10 cellular contexts compared by ENCODE assay signal in the genomic region with DNA sequence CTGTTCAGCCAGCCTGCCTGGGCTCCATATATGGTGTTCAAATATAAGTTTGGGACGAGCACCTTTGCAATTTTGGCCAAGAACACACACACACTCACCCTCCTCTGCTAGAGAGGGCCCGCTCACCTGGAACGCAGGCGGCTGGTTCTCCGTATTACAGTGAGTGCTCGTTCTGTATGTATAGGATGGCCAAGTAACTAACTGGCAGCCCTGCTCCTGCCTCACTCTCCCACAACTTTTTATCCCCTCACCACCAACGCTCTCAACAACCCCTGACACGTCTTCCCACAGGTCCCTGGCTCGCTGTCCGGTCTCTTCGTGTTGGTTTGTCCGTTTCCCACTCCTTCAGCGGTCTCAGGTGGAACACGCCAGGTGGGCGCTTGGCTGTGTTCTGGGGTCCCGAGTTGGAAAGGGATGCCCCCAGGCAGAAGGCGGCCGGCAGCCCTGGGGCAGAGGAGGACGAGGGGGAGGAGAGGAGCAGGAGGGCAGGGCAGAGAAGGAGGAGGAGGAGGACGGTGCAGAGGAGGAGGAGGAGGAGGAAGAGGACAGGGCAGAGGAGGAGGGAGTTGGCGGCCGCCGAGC. TPM values are rescaled to one million over a fixed set of nuclear protein-coding genes. Genes with fewer than 3 reads are reported as not detected.
A peak's percentile ranks its signal among the peaks of the same experiment; 100 is the strongest.
DNase-seq lines count a peak whose midpoint lies in the region; ATAC-seq, FAIRE-seq and TF ChIP-seq lines count a peak whose summit lies in the region.
"Had no signal": no experiment of that assay in that cellular context is flagged by ENCODE, and none has a peak within 500 bp of the region (broad histone marks: within the 10 kb centered on the region; RNA-seq: fewer than 3 reads in every experiment).

No MANE protein-coding gene starts in this region.

- peak overlapping the region; percentile 64 for H2BK15ac ChIP-seq in mesenchymal stem cell (ENCODE audit: low read depth, poor library complexity, severe bottlenecking)

- no peaks in the 10 kb centered on the region for H3K79me1 ChIP-seq in mesenchymal stem cell (replicated peaks; ENCODE audit: low read length, poor library complexity, severe bottlenecking)

- H3K27me3 ChIP-seq in bronchial epithelial cell (ENCODE audit: control insufficient read depth, insufficient read depth, low read length) (no peaks in the 10 kb centered on the region), mesenchymal stem cell (ENCODE audit: control insufficient read depth in 1 of 2, insufficient read depth in 1 of 2, low read length in 2 of 2) (no peaks in the 10 kb centered on the region), uterus (no peaks in the 10 kb centered on the region)

- peaks cover 47% of the 10 kb centered on the region for H3K27me3 Mint-ChIP-seq in activated naive CD4-positive, alpha-beta T cell treated with anti-CD3 and anti-CD28 coated beads for 36 hours (ENCODE audit: low read depth)

- peak overlapping the region; percentile 39 for H2BK5ac ChIP-seq in mesenchymal stem cell (ENCODE audit: low read depth, low read length, poor library complexity, severe bottlenecking)

- CTCF ChIA-PET in activated naive CD4-positive, alpha-beta T cell treated with anti-CD3 and anti-CD28 coated beads for 36 hours (lab: Charles Lee), result no interaction called here

- FAIRE-seq in bronchial epithelial cell (lab: Jason Lieb, UNC), result no peak
- FAIRE-seq: islet of Langerhans had no signal

- H4K91ac ChIP-seq in mesenchymal stem cell (ENCODE audit: low read length), result peak overlapping the region; percentile 74

- peak overlapping the region; percentile 74 for H4K8ac ChIP-seq in mesenchymal stem cell (ENCODE audit: low read length)

- H3K4me1 Mint-ChIP-seq in activated naive CD4-positive, alpha-beta T cell treated with anti-CD3 and anti-CD28 coated beads for 36 hours (ENCODE audit: low read depth), result peaks cover 2% of the 10 kb centered on the region

- H3K4ac ChIP-seq in mesenchymal stem cell (ENCODE audit: low read depth in 1 of 2, low read length in 2 of 2), result peak overlapping the region in 1 of 2 experiments; percentile 40

- H2AFZ ChIP-seq in mesenchymal stem cell (ENCODE audit: low read depth, low read length), result peak overlapping the region; percentile 99

- no peaks in the 10 kb centered on the region for H3K9me3 Mint-ChIP-seq in activated naive CD4-positive, alpha-beta T cell treated with anti-CD3 and anti-CD28 coated beads for 36 hours

- no peak for DNase-seq in activated naive CD4-positive, alpha-beta T cell treated with anti-CD3 and anti-CD28 coated beads for 36 hours
- DNase-seq in activated naive CD4-positive, alpha-beta T cell treated with Interleukin-2 at 50 U/mL for 16 hours, result no peak
- DNase-seq in bronchial epithelial cell (ENCODE audit: low read depth) (no peak), mesenchymal stem cell (peak; percentile 16), uterus (no peak), NCI-H187 treated with DMSO at 0.1 percent for 48 hours (lab: John Stamatoyannopoulos, UW) (no peak), A172 (ENCODE audit: low spot score) (no peak)
- DNase-seq: NCI-H524 treated with DMSO at 0.1 percent for 48 hours had no signal

- peak overlapping the region; percentile 61 for H3K4me3 Mint-ChIP-seq in activated naive CD4-positive, alpha-beta T cell treated with anti-CD3 and anti-CD28 coated beads for 36 hours

- H3K9me3 ChIP-seq in mesenchymal stem cell (ENCODE audit: control insufficient read depth, low read length) (no peaks in the 10 kb centered on the region), uterus (no peaks in the 10 kb centered on the region)

- H3K9ac ChIP-seq in mesenchymal stem cell (ENCODE audit: low read length), result peak overlapping the region; percentile 91

- TF ChIP-seq CTCF in bronchial epithelial cell (IDR thresholded peaks at IDR 0.05; ENCODE audit: insufficient read depth, low read length, severe bottlenecking) (no peak), uterus (IDR thresholded peaks at IDR 0.05) (no peak)

- H3K27ac Mint-ChIP-seq in activated naive CD4-positive, alpha-beta T cell treated with anti-CD3 and anti-CD28 coated beads for 36 hours, result no peak overlapping the region

- H2AK5ac ChIP-seq in mesenchymal stem cell (ENCODE audit: low read length, severe bottlenecking), result no peak overlapping the region

- H3K4me1 ChIP-seq in mesenchymal stem cell (ENCODE audit: control insufficient read depth, insufficient read depth, low read depth, low read length), result peaks cover 9% of the 10 kb centered on the region
- peaks cover 0 to 3% of the 10 kb centered on the region in 2 donors for H3K4me1 ChIP-seq in uterus

- no peaks in the 10 kb centered on the region for H3K36me3 Mint-ChIP-seq in activated naive CD4-positive, alpha-beta T cell treated with anti-CD3 and anti-CD28 coated beads for 36 hours (ENCODE audit: low read depth)

- peak overlapping the region; percentile 49 to 96 for H3K18ac ChIP-seq in mesenchymal stem cell (ENCODE audit: low read depth in 1 of 2, low read length in 2 of 2)

- peak overlapping the region; percentile 98 for H2BK120ac ChIP-seq in mesenchymal stem cell (ENCODE audit: low read depth, low read length)

- no peak overlapping the region for H3K23ac ChIP-seq in mesenchymal stem cell (ENCODE audit: low read length in 2 of 2)

- peak overlapping the region in 1 of 2 experiments; percentile 98 for H3K14ac ChIP-seq in mesenchymal stem cell (ENCODE audit: low read length in 2 of 2)

- no peak for ATAC-seq in HG03565 (IDR thresholded peaks at IDR 0.05; ENCODE audit: unreplicated experiment)

- TF ChIP-seq POLR2A in uterus (IDR thresholded peaks at IDR 0.05), result no peak

- H2BK12ac ChIP-seq in mesenchymal stem cell (ENCODE audit: low read length in 2 of 2), result peak overlapping the region in 1 of 2 experiments; percentile 91

- H3K4me2 ChIP-seq in mesenchymal stem cell (ENCODE audit: low read length, poor library complexity, severe bottlenecking), result peak overlapping the region; percentile 78

- 20% methylated on average over 20 of the region's 23 CpGs for WGBS in mesenchymal stem cell

- H3K27ac ChIP-seq in mesenchymal stem cell (ENCODE audit: low read length, poor library complexity, severe bottlenecking) (peak overlapping the region; percentile 78), uterus (peak overlapping the region; percentile 94 to 98)

- H3K4me3 ChIP-seq in bronchial epithelial cell (ENCODE audit: low read depth, low read length) (peak overlapping the region; percentile 89), mesenchymal stem cell (ENCODE audit: insufficient read depth in 1 of 2, low read depth in 1 of 2, low read length in 2 of 2) (peak overlapping the region; percentile 90 to 92), uterus (peak overlapping the region; percentile 87 to 91)

- intact Hi-C loops in activated naive CD4-positive, alpha-beta T cell treated with anti-CD3 and anti-CD28 coated beads for 36 hours (cut with micrococcal nuclease), result no loop called here
- intact Hi-C loops in uterus (cut with DNase I; ENCODE audit: low total_unique reads), result no loop called here

- H3K36me3 ChIP-seq in bronchial epithelial cell (ENCODE audit: control insufficient read depth, insufficient read depth, low read length) (no peaks in the 10 kb centered on the region), mesenchymal stem cell (ENCODE audit: control insufficient read depth in 1 of 2, insufficient read depth in 2 of 2, low read depth in 1 of 2, low read length in 2 of 2) (no peaks in the 10 kb centered on the region), uterus (no peaks in the 10 kb centered on the region)

RNA-seq across cellular contexts. Expression of gene MSRB3, which starts 0.4 kb away (rescaled TPM):
- not detected for total RNA-seq in activated naive CD4-positive, alpha-beta T cell treated with anti-CD3 and anti-CD28 coated beads for 36 hours
- 1.6 and 4.2 TPM in 2 replicates for total RNA-seq in bronchial epithelial cell
- 44.1 TPM for polyA plus RNA-seq in mesenchymal stem cell (2013, experiment 1 of 2)
- 46.1 TPM for polyA plus RNA-seq in mesenchymal stem cell (2013, experiment 2 of 2)
- total RNA-seq in uterus, result 100 to 1,000 TPM in 2 of 4 donors, 10 to 100 TPM in 2; 53.8 to 126 (median 95.2) TPM
- 5.1 and 6.3 TPM in 2 replicates for total RNA-seq in A172 (2014; rRNA removed; shearing (Covaris generic))
